ENCODE assay signal across 28 cellular contexts in the genomic region with DNA sequence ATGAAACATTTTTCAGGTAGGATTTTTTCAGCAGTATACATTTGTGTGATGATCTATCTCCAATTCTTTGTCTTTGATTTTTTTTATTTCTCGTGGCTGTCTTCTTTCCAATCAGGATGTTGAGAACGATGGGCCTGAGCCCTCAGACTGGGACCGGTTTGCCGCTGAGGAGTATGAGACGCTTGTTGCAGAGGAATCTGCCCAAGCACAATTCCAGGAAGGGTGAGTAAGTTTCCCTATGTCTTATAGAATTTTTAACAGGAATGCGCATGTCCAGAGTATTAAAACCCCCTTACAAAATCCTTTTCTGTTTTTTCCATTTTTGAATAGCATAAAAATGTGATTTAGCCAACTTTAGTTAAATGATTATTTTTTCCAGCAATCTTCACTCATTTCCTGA.
"Had no signal": no experiment of that assay in that cellular context is flagged by ENCODE, and none has a peak within 500 bp of the region (broad histone marks: within the 10 kb centered on the region; RNA-seq: fewer than 3 reads in every experiment).

No MANE protein-coding gene starts in this region.

- H3K27ac Mint-ChIP-seq: activated CD4-positive, alpha-beta memory T cell treated with anti-CD3 and anti-CD28 coated beads, Interleukin-2, amount 10 ng/mL, durations not matched to agents 7 days and 5 days; activated CD4-positive, alpha-beta T cell treated with anti-CD3 and anti-CD28 coated beads, Interleukin-2, amount 10 ng/mL, durations not matched to agents 7 days and 5 days; activated naive CD8-positive, alpha-beta T cell; activated T-cell treated with anti-CD3 and anti-CD28 coated beads, Interleukin-2, amount 50 U/mL, for 24 hours; activated T-cell treated with anti-CD3 and anti-CD28 coated beads, Interleukin-2, amount 50 U/mL, for 72 hours; dendritic cell treated with granulocyte-macrophage colony-stimulating factor and Interleukin-4, amounts not matched to agents 40 ng/mL and 50 ng/mL, for 4 days; effector memory CD8-positive, alpha-beta T cell; WTC11 had no signal

- H3K4me3 ChIP-seq: coronary artery, esophagus muscularis mucosa, gastroesophageal sphincter had no signal

- H3K9me3 Mint-ChIP-seq: activated CD4-positive, alpha-beta memory T cell treated with anti-CD3 and anti-CD28 coated beads, Interleukin-2, amount 10 ng/mL, durations not matched to agents 7 days and 5 days; activated T-cell treated with anti-CD3 and anti-CD28 coated beads, Interleukin-2, amount 50 U/mL, for 24 hours; activated T-cell treated with anti-CD3 and anti-CD28 coated beads, Interleukin-2, amount 50 U/mL, for 72 hours; central memory CD8-positive, alpha-beta T cell; dendritic cell treated with granulocyte-macrophage colony-stimulating factor and Interleukin-4, amounts not matched to agents 40 ng/mL and 50 ng/mL, for 4 days; effector memory CD8-positive, alpha-beta T cell; WTC11 had no signal

- DNase-seq: activated CD4-positive, alpha-beta memory T cell treated with anti-CD3 and anti-CD28 coated beads, Interleukin-2, amount 10 ng/mL, durations not matched to agents 7 days and 5 days; activated CD4-positive, alpha-beta T cell treated with anti-CD3 and anti-CD28 coated beads for 1 hour; activated CD4-positive, alpha-beta T cell treated with anti-CD3 and anti-CD28 coated beads for 4 hours; activated CD4-positive, alpha-beta T cell treated with anti-CD3 and anti-CD28 coated beads, Interleukin-2, amount 10 ng/mL, durations not matched to agents 7 days and 5 days; activated CD4-positive, alpha-beta T cell treated with anti-CD3 and anti-CD28 coated beads, Interleukin-2, amount 50 U/mL, for 4 hours; activated CD8-positive, alpha-beta memory T cell treated with anti-CD3 and anti-CD28 coated beads, Interleukin-2, amount 50 U/mL, for 48 hours; activated gamma-delta T cell; activated naive CD4-positive, alpha-beta T cell treated with anti-CD3 and anti-CD28 coated beads, Interleukin-2, amount 50 U/mL, for 16 hours; activated naive CD4-positive, alpha-beta T cell treated with Interleukin-2 at 50 U/mL for 16 hours; activated T-cell treated with anti-CD3 and anti-CD28 coated beads for 4 hours; activated T-cell treated with anti-CD3 and anti-CD28 coated beads, Interleukin-2, amount 50 U/mL, for 24 hours; activated T-cell treated with anti-CD3 and anti-CD28 coated beads, Interleukin-2, amount 50 U/mL, for 72 hours; amniotic stem cell; anterior cingulate cortex; brain microvascular endothelial cell; effector CD4-positive, alpha-beta T cell; effector memory CD8-positive, alpha-beta T cell; erythroblast; foreskin melanocyte; head of caudate nucleus; T-helper 2 cell had no signal

- H3K27me3 Mint-ChIP-seq: activated CD4-positive, alpha-beta memory T cell treated with anti-CD3 and anti-CD28 coated beads, Interleukin-2, amount 10 ng/mL, durations not matched to agents 7 days and 5 days; activated naive CD8-positive, alpha-beta T cell; activated T-cell treated with anti-CD3 and anti-CD28 coated beads, Interleukin-2, amount 50 U/mL, for 24 hours; central memory CD8-positive, alpha-beta T cell; dendritic cell treated with granulocyte-macrophage colony-stimulating factor and Interleukin-4, amounts not matched to agents 40 ng/mL and 50 ng/mL, for 4 days; effector memory CD8-positive, alpha-beta T cell had no signal

- H3K4me3 Mint-ChIP-seq: activated CD4-positive, alpha-beta memory T cell treated with anti-CD3 and anti-CD28 coated beads, Interleukin-2, amount 10 ng/mL, durations not matched to agents 7 days and 5 days; activated CD4-positive, alpha-beta T cell treated with anti-CD3 and anti-CD28 coated beads, Interleukin-2, amount 10 ng/mL, durations not matched to agents 7 days and 5 days; activated naive CD8-positive, alpha-beta T cell; activated T-cell treated with anti-CD3 and anti-CD28 coated beads, Interleukin-2, amount 50 U/mL, for 24 hours; activated T-cell treated with anti-CD3 and anti-CD28 coated beads, Interleukin-2, amount 50 U/mL, for 72 hours; central memory CD8-positive, alpha-beta T cell; dendritic cell treated with granulocyte-macrophage colony-stimulating factor and Interleukin-4, amounts not matched to agents 40 ng/mL and 50 ng/mL, for 4 days; effector memory CD8-positive, alpha-beta T cell; WTC11 had no signal

- H3K4me1 Mint-ChIP-seq: central memory CD8-positive, alpha-beta T cell; WTC11 had no signal
